Comparison of ENCODE assay signal across 18 cellular contexts in the genomic region with DNA sequence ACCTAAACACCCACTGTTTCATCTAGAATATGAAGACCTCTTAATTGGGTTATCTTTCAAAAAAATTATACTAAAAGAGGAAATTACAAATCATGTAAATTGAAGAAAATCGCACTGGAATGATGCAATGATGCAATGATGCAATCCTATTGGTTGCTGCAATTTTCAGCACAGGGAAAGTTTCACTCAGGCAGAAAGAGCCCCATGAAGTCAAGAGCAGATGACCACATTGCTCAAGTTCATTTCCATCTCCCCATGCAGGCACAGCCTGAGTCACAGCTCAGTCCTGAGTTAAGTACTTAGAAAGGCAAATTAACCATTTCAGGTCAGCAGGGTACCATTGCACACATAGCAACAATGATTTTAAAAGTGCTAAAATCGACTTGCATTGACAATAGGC.
DNase-seq lines count a peak whose midpoint lies in the region; TF ChIP-seq lines count a peak whose summit lies in the region.
"Had no signal": no experiment of that assay in that cellular context is flagged by ENCODE, and none has a peak within 500 bp of the region (broad histone marks: within the 10 kb centered on the region; RNA-seq: fewer than 3 reads in every experiment).

No MANE protein-coding gene starts in this region.

- peak; percentile 91 for DNase-seq in A673 (ENCODE audit: low spot score)
- peak; percentile 8 for DNase-seq in MG63
- DNase-seq in SKM-1 treated with dmso at 0.1 percent for 144 hours (lab: John Stamatoyannopoulos, UW; ENCODE audit: unreplicated experiment) = peak; percentile 82
- peak; percentile 5 for DNase-seq in fibroblast of villous mesenchyme (ENCODE audit: low read depth)
- DNase-seq in NCI-H1436 treated with DMSO at 0.1 percent for 48 hours (lab: John Stamatoyannopoulos, UW) = no peak
- DNase-seq in medulla oblongata (ENCODE audit: extremely low spot score) = no peak
- no peak for DNase-seq in DMS 273 treated with DMSO at 0.1 percent for 48 hours (lab: John Stamatoyannopoulos, UW)
- no peak for DNase-seq in stimulated activated CD4-positive, alpha-beta T cell treated with anti-CD3 and anti-CD28 coated beads, Interleukin-4, amount 100 ng/mL, for 24 hours
- DNase-seq: activated CD4-positive, alpha-beta T cell treated with anti-CD3 and anti-CD28 coated beads, Interleukin-2, amount 50 U/mL, for 48 hours; activated T-cell treated with anti-CD3 and anti-CD28 coated beads, Interleukin-2, amount 50 U/mL, for 48 hours; GDM1; hypothalamus; left ventricle myocardium inferior; NCI-H2171; NK-92 treated with Interleukin-12 subunit alpha and Interleukin-12 subunit beta, amount 100 ng/mL, for 24 hours; stimulated activated CD4-positive, alpha-beta T cell treated with anti-CD3 and anti-CD28 coated beads, Interleukin-2, amount 100 ng/mL, for 24 hours; thyroid gland had no signal

- H3K27ac ChIP-seq in A673 (ENCODE audit: low read depth, low read length, poor library complexity, severe bottlenecking) = peak overlapping the region; percentile 53
- H3K27ac ChIP-seq: left ventricle myocardium inferior, right atrium auricular region, thyroid gland had no signal

- TF ChIP-seq CTCF in A673 (conservative IDR thresholded peaks at IDR 0.05; ENCODE audit: low read depth, low read length) (no peak), fibroblast of villous mesenchyme (IDR thresholded peaks at IDR 0.05; ENCODE audit: insufficient read depth, low read depth, low read length) (no peak)

- no peaks in the 10 kb centered on the region for H3K27me3 ChIP-seq in A673 (replicated peaks; ENCODE audit: insufficient read depth, low read depth, low read length, poor library complexity)
- no peaks in the 10 kb centered on the region for H3K27me3 ChIP-seq in MG63
- H3K27me3 ChIP-seq: right atrium auricular region, thyroid gland had no signal

- no peaks in the 10 kb centered on the region for H3K9me3 ChIP-seq in A673 (ENCODE audit: low read depth, low read length, poor library complexity, severe bottlenecking)
- H3K9me3 ChIP-seq in MG63 = no peaks in the 10 kb centered on the region
- H3K9me3 ChIP-seq: left ventricle myocardium inferior, right atrium auricular region, thyroid gland had no signal

- peaks cover 6% of the 10 kb centered on the region for H3K4me1 ChIP-seq in A673 (ENCODE audit: insufficient read depth, low read length, poor library complexity, severe bottlenecking)
- H3K4me1 ChIP-seq: left ventricle myocardium inferior, right atrium auricular region, thyroid gland had no signal

- H3K4me3 ChIP-seq in A673 (ENCODE audit: low read depth, low read length, poor library complexity, severe bottlenecking) (no peak overlapping the region), MG63 (no peak overlapping the region), fibroblast of villous mesenchyme (ENCODE audit: low read depth, low read length) (no peak overlapping the region)
- H3K4me3 ChIP-seq: left ventricle myocardium inferior, right atrium auricular region, thyroid gland had no signal

- CTCF ChIA-PET in A673 (lab: Charles Lee) = no interaction called here

- intact Hi-C loops in A673 (cut with micrococcal nuclease; ENCODE audit: unreplicated experiment) = no loop called here

- BruUV-seq in A673 (replicated peaks; lab: Mats Ljungman, UMichigan) = no TSS peak

- H3K36me3 ChIP-seq in A673 (ENCODE audit: insufficient read depth, low read length, poor library complexity, severe bottlenecking) (no peaks in the 10 kb centered on the region), MG63 (no peaks in the 10 kb centered on the region)
- H3K36me3 ChIP-seq: left ventricle myocardium inferior, right atrium auricular region, thyroid gland had no signal

- POLR2A ChIA-PET in A673 (lab: Charles Lee; ENCODE audit: low non-redundant PET) = no interaction called here

Comparison
In these comparisons a context has a peak if more than half of its experiments do, and no peak if none do; other contexts are left out.
1. DNase-seq: peak in A673 (single experiment), MG63 (single experiment), SKM-1 treated with dmso at 0.1 percent for 144 hours (single experiment) and fibroblast of villous mesenchyme (single experiment); none in NCI-H1436 treated with DMSO at 0.1 percent for 48 hours (single experiment), medulla oblongata (single experiment), DMS 273 treated with DMSO at 0.1 percent for 48 hours (single experiment) and stimulated activated CD4-positive, alpha-beta T cell treated with anti-CD3 and anti-CD28 coated beads, Interleukin-4, amount 100 ng/mL, for 24 hours (single experiment).